Comparison of ENCODE assay signal across 9 cellular contexts in genomic region chr7:91945476-91945875, GRCh38. TPM values are rescaled to one million over a fixed set of nuclear protein-coding genes. Genes with fewer than 3 reads are reported as not detected.
A peak's percentile ranks its signal among the peaks of the same experiment; 100 is the strongest.
DNase-seq lines count a peak whose midpoint lies in the region; ATAC-seq and TF ChIP-seq lines count a peak whose summit lies in the region.
"Had no signal": no experiment of that assay in that cellular context is flagged by ENCODE, and none has a peak within 500 bp of the region (broad histone marks: within the 10 kb centered on the region; RNA-seq: fewer than 3 reads in every experiment).

No MANE protein-coding gene starts in this region.

- H3K9ac ChIP-seq in BLaER1 = no peak overlapping the region

- peaks cover 6% of the 10 kb centered on the region; the same call in 1 of the 2 replicates for H3K9me3 ChIP-seq in BLaER1
- H3K9me3 ChIP-seq in osteoblast (ENCODE audit: low read depth, low read length) = no peaks in the 10 kb centered on the region

- peaks cover 83% of the 10 kb centered on the region for H3K79me2 ChIP-seq in osteoblast (ENCODE audit: insufficient read depth, low read length)

- DNase-seq in NAMALWA (ENCODE audit: low spot score) (peak; percentile 34), chondrocyte (ENCODE audit: low spot score) (no peak), osteoblast (ENCODE audit: insufficient read length, low spot score, missing footprints) (peak; percentile 74), epidermal melanocyte (ENCODE audit: insufficient read length, low spot score) (no peak), DMS153 treated with DMSO at 0.1 percent for 48 hours (lab: John Stamatoyannopoulos, UW; ENCODE audit: unreplicated experiment) (no peak)
- DNase-seq: NCI-H1417 treated with DMSO at 0.1 percent for 48 hours had no signal

- no peaks in the 10 kb centered on the region for H3K27me3 Mint-ChIP-seq in chondrocyte (ENCODE audit: low read depth)

- H3K9me3 Mint-ChIP-seq in chondrocyte (ENCODE audit: low read depth) = no peaks in the 10 kb centered on the region

- peaks cover 54% of the 10 kb centered on the region for H3K4me1 ChIP-seq in BLaER1
- peaks cover 9% of the 10 kb centered on the region for H3K4me1 ChIP-seq in osteoblast (ENCODE audit: insufficient read depth, low read length)

- no peak overlapping the region for H3K4me3 ChIP-seq in BLaER1
- no peak overlapping the region for H3K4me3 ChIP-seq in osteoblast (ENCODE audit: insufficient read depth, low read length)

- H3K27ac Mint-ChIP-seq in chondrocyte (ENCODE audit: unreplicated experiment) = peak overlapping the region; percentile 63

- H3K36me3 Mint-ChIP-seq in chondrocyte (ENCODE audit: low read depth) = no peaks in the 10 kb centered on the region

- H3K27ac ChIP-seq in BLaER1 (no peak overlapping the region), osteoblast (ENCODE audit: low read depth, low read length) (peak overlapping the region; percentile 29)

- ATAC-seq in GM21367 (IDR thresholded peaks at IDR 0.05; ENCODE audit: unreplicated experiment) = no peak
- ATAC-seq in GM21619 (IDR thresholded peaks at IDR 0.05; ENCODE audit: unreplicated experiment) = no peak

- H3K4me2 ChIP-seq in BLaER1 = peak overlapping the region; percentile 36
- H3K4me2 ChIP-seq in osteoblast (ENCODE audit: insufficient read depth, low read length) = peak overlapping the region; percentile 28

- H3K36me3 ChIP-seq in BLaER1 (peaks cover 12% of the 10 kb centered on the region; the same call in 1 of the 2 replicates), osteoblast (ENCODE audit: insufficient read depth, low read length) (no peaks in the 10 kb centered on the region)

- H3K4me1 Mint-ChIP-seq in chondrocyte (ENCODE audit: low read depth) = peaks cover 42% of the 10 kb centered on the region

- no peaks in the 10 kb centered on the region for H3K27me3 ChIP-seq in BLaER1
- H3K27me3 ChIP-seq in osteoblast (ENCODE audit: insufficient read depth, low read length) = no peaks in the 10 kb centered on the region

- no peak overlapping the region for H3K4me3 Mint-ChIP-seq in chondrocyte (ENCODE audit: unreplicated experiment)

- H4K20me1 ChIP-seq in BLaER1 (peaks cover 84% of the 10 kb centered on the region), osteoblast (ENCODE audit: insufficient read depth, low read length) (peaks cover 24% of the 10 kb centered on the region)

- peak; percentile 63 for TF ChIP-seq CTCF in chondrocyte (IDR thresholded peaks at IDR 0.05)
- peak; percentile 37 for TF ChIP-seq CTCF in osteoblast (IDR thresholded peaks at IDR 0.05; ENCODE audit: extremely low read depth, low read depth, low read length)

- H2AFZ ChIP-seq in osteoblast (ENCODE audit: low read length) = no peak overlapping the region

RNA-seq across cellular contexts. Expression of gene AKAP9, which starts 4.8 kb away (rescaled TPM):
- 32.1 to 54.6 TPM (median 35.1 TPM) in 3 replicates for total RNA-seq in chondrocyte
- total RNA-seq in osteoblast = 56.5 and 60.7 TPM in 2 replicates

Comparison
In these comparisons a context has a peak if more than half of its experiments do, and no peak if none do; other contexts are left out.
1. DNase-seq: peak in NAMALWA (single experiment) and osteoblast (single experiment); none in chondrocyte (single experiment), epidermal melanocyte (single experiment) and DMS153 treated with DMSO at 0.1 percent for 48 hours (single experiment).